Comparison of ENCODE assay signal across 22 cellular contexts in genomic region chr20:33159713-33160112, GRCh38. TPM values are rescaled to one million over a fixed set of nuclear protein-coding genes. Genes with fewer than 3 reads are reported as not detected.
"Had no signal": no experiment of that assay in that cellular context is flagged by ENCODE, and none has a peak within 500 bp of the region (broad histone marks: within the 10 kb centered on the region; RNA-seq: fewer than 3 reads in every experiment).

No MANE protein-coding gene starts in this region.

- H3K9ac ChIP-seq: SK-N-SH had no signal

- DNase-seq: IMR-90, Karpas-422, KG1, MM.1S, NCI-H1092 treated with DMSO at 0.1 percent for 48 hours, NCI-H1436, NCI-H187, NCI-H2029, NCI-H2081 treated with DMSO at 0.1 percent for 48 hours, NCI-H2171, NCI-H226, NCI-H446, NCI-H510A, NCI-H524 treated with DMSO at 0.1 percent for 48 hours, NCI-H69, NCI-H774, RPMI8226, SHP77, SK-N-SH had no signal

- H3K4me2 ChIP-seq: SK-N-SH had no signal

- H3K9me3 ChIP-seq: SK-N-SH had no signal

RNA-seq across cellular contexts. Expression of gene BPIFA2, which starts 8.2 kb away (rescaled TPM):
- total RNA-seq: HT-29, IMR-90, M059J, SK-MEL-5 had no signal
- polyA plus RNA-seq: IMR-90, SK-N-SH had no signal

RNA-seq across cellular contexts. Expression of gene BPIFA3, which starts 57.4 kb away (rescaled TPM):
- total RNA-seq: HT-29, IMR-90, M059J, SK-MEL-5 had no signal
- polyA plus RNA-seq: IMR-90, SK-N-SH had no signal
